17 cellular contexts compared by ENCODE assay signal in the genomic region with DNA sequence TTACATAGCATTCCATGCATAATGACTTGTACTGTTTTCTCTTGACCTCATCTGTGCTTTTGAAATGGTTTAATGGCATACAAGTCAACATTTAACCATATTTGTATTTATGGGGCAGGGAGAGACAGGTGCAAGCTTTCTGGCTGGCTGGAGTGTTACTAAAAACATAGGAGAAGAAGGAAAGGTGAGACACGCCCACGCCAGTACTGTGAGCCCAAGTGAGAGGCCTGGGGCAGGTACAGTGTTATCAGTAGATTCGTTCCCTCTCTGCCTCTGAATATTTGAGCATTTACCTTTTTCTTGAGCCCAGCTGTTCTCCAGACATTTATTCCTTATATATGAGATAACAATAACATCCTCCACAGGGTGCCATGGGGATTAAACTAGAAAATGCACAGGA. TPM values are rescaled to one million over a fixed set of nuclear protein-coding genes. Genes with fewer than 3 reads are reported as not detected.
A peak's percentile ranks its signal among the peaks of the same experiment; 100 is the strongest.
DNase-seq lines count a peak whose midpoint lies in the region; ATAC-seq and TF ChIP-seq lines count a peak whose summit lies in the region.
"Had no signal": no experiment of that assay in that cellular context is flagged by ENCODE, and none has a peak within 500 bp of the region (broad histone marks: within the 10 kb centered on the region; RNA-seq: fewer than 3 reads in every experiment).

No MANE protein-coding gene starts in this region.

- no peak for TF ChIP-seq EP300 in upper lobe of left lung (IDR thresholded peaks at IDR 0.05)

- H3K4me1 ChIP-seq in upper lobe of left lung = peaks cover 13 to 48% (median 43%) of the 10 kb centered on the region in 4 donors

- ATAC-seq in upper lobe of left lung (ENCODE audit: low FRiP score in 2 of 2) (no peak), Right ventricle myocardium inferior (no peak)
- ATAC-seq: GM12878; natural killer cell treated with Interleukin-12 subunit alpha and Interleukin-12 subunit beta and Interleukin-15 and Interleukin-18, amount 100 ng/mL, for 72 hours; psoas muscle had no signal

- TF ChIP-seq POLR2A in upper lobe of left lung (IDR thresholded peaks at IDR 0.05) = no peak

- no peaks in the 10 kb centered on the region for H3K9me3 ChIP-seq in upper lobe of left lung
- H3K9me3 ChIP-seq: psoas muscle had no signal

- no peaks in the 10 kb centered on the region for H3K27me3 ChIP-seq in upper lobe of left lung

- DNase-seq in NCI-H1105 treated with DMSO at 0.1 percent for 48 hours (lab: John Stamatoyannopoulos, UW) (peak; percentile 22), NCI-H1105 (lab: John Stamatoyannopoulos, UW) (no peak), NCI-H2107 (lab: John Stamatoyannopoulos, UW) (peak; percentile 67), cerebellar cortex (ENCODE audit: low spot score) (peak; percentile 53), upper lobe of left lung (no peak), Right ventricle myocardium inferior (ENCODE audit: missing footprints) (no peak), GM10266 (ENCODE audit: extremely low spot score) (no peak)
- no peak for DNase-seq in activated effector memory CD4-positive, alpha-beta T cell treated with Interleukin-2 at 50 U/mL for 16 hours
- DNase-seq: activated CD4-positive, alpha-beta T cell treated with anti-CD3 and anti-CD28 coated beads, Interleukin-2, amount 50 U/mL, for 1 hour; activated naive CD4-positive, alpha-beta T cell; dermis blood vessel endothelial cell; HFFc6; psoas muscle; T-helper 2 cell had no signal

- intact Hi-C loops in Right ventricle myocardium inferior (cut with DNase I) = no loop called here

- no peaks in the 10 kb centered on the region for H3K36me3 ChIP-seq in upper lobe of left lung

- TF ChIP-seq CTCF in upper lobe of left lung (IDR thresholded peaks at IDR 0.05) = no peak
- no peak for TF ChIP-seq CTCF in GM10266 (IDR thresholded peaks at IDR 0.05; ENCODE audit: control insufficient read depth, insufficient read depth, low read depth, missing control alignments)

- H3K27ac ChIP-seq in upper lobe of left lung = peak overlapping the region in 3 of 4 donors; percentile 43 to 77 (median 65)
- H3K27ac ChIP-seq: psoas muscle, SK-N-MC had no signal

- no peak overlapping the region for H3K4me3 ChIP-seq in upper lobe of left lung
- H3K4me3 ChIP-seq: GM12878, psoas muscle, SK-N-MC had no signal

- WGBS in upper lobe of left lung, 2 donors = 86 to 87% methylated on average over 3 of the region's 3 CpGs

RNA-seq across cellular contexts. Expression of a gene that starts 34.7 kb away (rescaled TPM):
- total RNA-seq in upper lobe of left lung (100 to 1,000 TPM in 4 of 6 donors, 10 to 100 TPM in 2; 50.3 to 375 (median 108) TPM), Right ventricle myocardium inferior (86.2 TPM)

RNA-seq across cellular contexts. Expression of a gene that starts 41.3 kb away (rescaled TPM):
- total RNA-seq in upper lobe of left lung (100 to 1,000 TPM in 3 of 6 donors, 10 to 100 TPM in 3; 54.2 to 191 (median 122) TPM), Right ventricle myocardium inferior (135 TPM)

Comparison
In these comparisons a context has a peak if more than half of its experiments do, and no peak if none do; other contexts are left out.
1. DNase-seq: peak in NCI-H1105 treated with DMSO at 0.1 percent for 48 hours (single experiment), NCI-H2107 (single experiment) and cerebellar cortex (single experiment); none in NCI-H1105 (single experiment), upper lobe of left lung (0 of 2), Right ventricle myocardium inferior (single experiment), activated effector memory CD4-positive, alpha-beta T cell treated with Interleukin-2 at 50 U/mL for 16 hours (single experiment) and GM10266 (single experiment).